Comparison of ENCODE assay signal across 1 cellular context in genomic region chr15:63834500-63835210, GRCh38.
TF ChIP-seq lines count a peak whose summit lies in the region.

No MANE protein-coding gene starts in this region.

TF ChIP-seq in HepG2, 621 proteins besides CTCF, POLR2A, EP300 and RAD21 (continued from another document):
- TF ChIP-seq UBTF (CRISPR knock-in tag; IDR thresholded peaks at IDR 0.05) (no peak), ATM (IDR thresholded peaks at IDR 0.05; ENCODE audit: borderline replicate concordance) (no peak), ZBTB14 (CRISPR knock-in tag; IDR thresholded peaks at IDR 0.05) (no peak), GZF1 (CRISPR knock-in tag; IDR thresholded peaks at IDR 0.05) (no peak), ZNF768 (CRISPR knock-in tag; IDR thresholded peaks at IDR 0.05) (peak; percentile 38; the same call in 1 of the 2 replicates), ESRRA (CRISPR knock-in tag; IDR thresholded peaks at IDR 0.05; ENCODE audit: low read depth) (no peak), ZNF557 (CRISPR knock-in tag; IDR thresholded peaks at IDR 0.05) (no peak), YY1 (IDR thresholded peaks at IDR 0.05; ENCODE audit: insufficient read depth, insufficient replicate concordance, low read depth, low read length) (no peak), SKI (IDR thresholded peaks at IDR 0.05; ENCODE audit: partially characterized antibody) (peak; percentile 26), MNT (IDR thresholded peaks at IDR 0.05) (peak; percentile 88), ZNF607 (CRISPR knock-in tag; IDR thresholded peaks at IDR 0.05; ENCODE audit: borderline replicate concordance) (no peak), SIN3B (IDR thresholded peaks at IDR 0.05; ENCODE audit: low read length) (no peak), ZKSCAN5 (CRISPR knock-in tag; IDR thresholded peaks at IDR 0.05) (no peak), RARG (CRISPR knock-in tag; IDR thresholded peaks at IDR 0.05; ENCODE audit: low read depth) (no peak), HNF1B (CRISPR knock-in tag; IDR thresholded peaks at IDR 0.05) (no peak), ZBTB42 (CRISPR knock-in tag; IDR thresholded peaks at IDR 0.05) (0 out of 2 replicates have a peak, but pooled peaks have one; percentile 18), THYN1 (CRISPR knock-in tag; IDR thresholded peaks at IDR 0.05; ENCODE audit: borderline replicate concordance, low read depth) (no peak), HDAC2 (CRISPR knock-in tag; IDR thresholded peaks at IDR 0.05) (0 out of 2 replicates have a peak, but pooled peaks have one; percentile 1), MLXIP (CRISPR knock-in tag; IDR thresholded peaks at IDR 0.05; ENCODE audit: borderline replicate concordance) (no peak), PHF20 (CRISPR knock-in tag; IDR thresholded peaks at IDR 0.05) (no peak), DBP (CRISPR knock-in tag; IDR thresholded peaks at IDR 0.05; ENCODE audit: not compliant biosample characterization) (no peak), TMF1 (CRISPR knock-in tag; IDR thresholded peaks at IDR 0.05; ENCODE audit: low read depth) (no peak), ZBTB7A (CRISPR knock-in tag; IDR thresholded peaks at IDR 0.05) (no peak), ZNF274 (CRISPR knock-in tag; IDR thresholded peaks at IDR 0.05) (no peak), NFAT5 (CRISPR knock-in tag; IDR thresholded peaks at IDR 0.05) (no peak), ZNF331 (CRISPR knock-in tag; IDR thresholded peaks at IDR 0.05) (no peak), ZNF414 (CRISPR knock-in tag; IDR thresholded peaks at IDR 0.05) (0 out of 2 replicates have a peak, but pooled peaks have one; percentile 33), ZNF784 (CRISPR knock-in tag; IDR thresholded peaks at IDR 0.05; ENCODE audit: borderline replicate concordance) (no peak)
